23 cellular contexts compared by ENCODE assay signal in the genomic region with DNA sequence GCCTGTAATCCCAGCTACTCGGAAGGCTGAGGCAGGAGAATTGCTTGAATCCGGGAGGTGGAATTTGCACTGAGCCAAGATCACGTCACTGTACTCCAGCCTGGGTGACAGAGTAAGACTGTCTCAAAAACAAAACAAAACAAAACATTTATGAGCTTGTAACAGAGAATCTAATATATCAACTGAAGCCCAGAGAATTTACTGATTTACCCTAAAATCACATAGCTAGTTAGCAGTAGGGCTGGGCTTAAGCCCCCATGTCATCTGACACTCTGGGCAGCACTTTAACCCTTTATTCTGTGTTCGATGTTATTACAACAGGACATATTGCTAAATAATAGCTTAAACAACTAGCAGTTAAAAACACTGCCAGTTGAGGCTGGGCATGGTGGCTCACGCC.
DNase-seq lines count a peak whose midpoint lies in the region; ATAC-seq and TF ChIP-seq lines count a peak whose summit lies in the region.
"Had no signal": no experiment of that assay in that cellular context is flagged by ENCODE, and none has a peak within 500 bp of the region (broad histone marks: within the 10 kb centered on the region; RNA-seq: fewer than 3 reads in every experiment).

No MANE protein-coding gene starts in this region.

- CTCF ChIA-PET in naive thymus-derived CD4-positive, alpha-beta T cell (lab: Charles Lee): interaction anchor here (0.8 to 2.8 kb wide), 2 partner anchors 10 to 28 kb away, joined by 3 to 10 read pairs; no protein-coding TSS in a partner anchor
- CTCF ChIA-PET in Calu3 (lab: Charles Lee): no interaction called here

- H3K9me3 ChIP-seq in heart left ventricle (no peaks in the 10 kb centered on the region), upper lobe of right lung (no peaks in the 10 kb centered on the region)
- no peaks in the 10 kb centered on the region for H3K9me3 ChIP-seq in naive thymus-derived CD4-positive, alpha-beta T cell (ENCODE audit: control insufficient read depth in 2 of 3, low read length in 3 of 3)
- H3K9me3 ChIP-seq: thoracic aorta had no signal

- H3K4me3 Mint-ChIP-seq in endothelial cell (ENCODE audit: unreplicated experiment) (no peak overlapping the region), Calu3 (ENCODE audit: low read depth, unreplicated experiment) (no peak overlapping the region)
- peak overlapping the region in 1 of 10 donors; percentile 51 for H3K4me3 Mint-ChIP-seq in naive thymus-derived CD4-positive, alpha-beta T cell
- H3K4me3 Mint-ChIP-seq: central memory CD8-positive, alpha-beta T cell had no signal

- H3K27me3 Mint-ChIP-seq in endothelial cell (ENCODE audit: unreplicated experiment) (peaks cover 3% of the 10 kb centered on the region), Calu3 (ENCODE audit: unreplicated experiment) (no peaks in the 10 kb centered on the region)
- no peaks in the 10 kb centered on the region for H3K27me3 Mint-ChIP-seq in naive thymus-derived CD4-positive, alpha-beta T cell
- H3K27me3 Mint-ChIP-seq: central memory CD8-positive, alpha-beta T cell had no signal

- BruUV-seq in Calu3 (replicated peaks; lab: Mats Ljungman, UMichigan): no TSS peak

- H3K4me1 Mint-ChIP-seq in endothelial cell (ENCODE audit: unreplicated experiment) (peaks cover 48% of the 10 kb centered on the region), Calu3 (ENCODE audit: low read depth, unreplicated experiment) (peaks cover 17% of the 10 kb centered on the region)
- peaks cover 46 to 99% (median 86%) of the 10 kb centered on the region in 7 donors for H3K4me1 Mint-ChIP-seq in naive thymus-derived CD4-positive, alpha-beta T cell

- TF ChIP-seq CTCF in heart left ventricle (IDR thresholded peaks at IDR 0.05) (no peak), endothelial cell (IDR thresholded peaks at IDR 0.05; ENCODE audit: unreplicated experiment) (no peak), upper lobe of right lung (IDR thresholded peaks at IDR 0.05) (no peak), Calu3 (IDR thresholded peaks at IDR 0.05; ENCODE audit: unreplicated experiment) (no peak)

- H3K27me3 ChIP-seq in heart left ventricle: no peaks in the 10 kb centered on the region
- H3K27me3 ChIP-seq in naive thymus-derived CD4-positive, alpha-beta T cell (ENCODE audit: control insufficient read depth in 2 of 2, insufficient read depth in 2 of 2, low read length in 2 of 2): no peaks in the 10 kb centered on the region
- no peaks in the 10 kb centered on the region for H3K27me3 ChIP-seq in upper lobe of right lung

- H3K4me3 ChIP-seq in heart left ventricle (no peak overlapping the region), upper lobe of right lung (no peak overlapping the region)
- no peak overlapping the region for H3K4me3 ChIP-seq in naive thymus-derived CD4-positive, alpha-beta T cell (ENCODE audit: low read length)
- H3K4me3 ChIP-seq: GM23248, thoracic aorta had no signal

- peaks cover 16% of the 10 kb centered on the region for H3K36me3 Mint-ChIP-seq in endothelial cell (ENCODE audit: low read depth, unreplicated experiment)
- peaks cover 11 to 41% (median 33%) of the 10 kb centered on the region in 5 donors for H3K36me3 Mint-ChIP-seq in naive thymus-derived CD4-positive, alpha-beta T cell
- no peaks in the 10 kb centered on the region for H3K36me3 Mint-ChIP-seq in Calu3 (ENCODE audit: insufficient read depth, unreplicated experiment)

- H3K27ac ChIP-seq in heart left ventricle (peak overlapping the region in 7 of 12 donors; percentile 4 to 98 (median 12)), upper lobe of right lung (peak overlapping the region; percentile 28)
- H3K27ac ChIP-seq in naive thymus-derived CD4-positive, alpha-beta T cell (ENCODE audit: low read depth, low read length): no peak overlapping the region
- H3K27ac ChIP-seq: GM23248, thoracic aorta had no signal

- H3K9me3 Mint-ChIP-seq in endothelial cell (ENCODE audit: unreplicated experiment) (no peaks in the 10 kb centered on the region), Calu3 (ENCODE audit: low read depth, unreplicated experiment) (peaks cover 3% of the 10 kb centered on the region)
- H3K9me3 Mint-ChIP-seq in naive thymus-derived CD4-positive, alpha-beta T cell: peaks cover 0 to 6% (median 0%) of the 10 kb centered on the region in 11 donors
- H3K9me3 Mint-ChIP-seq: central memory CD8-positive, alpha-beta T cell had no signal

- peaks cover 0 to 94% (median 38%) of the 10 kb centered on the region in 12 donors for H3K4me1 ChIP-seq in heart left ventricle
- peaks cover 16 to 18% of the 10 kb centered on the region in 2 donors for H3K4me1 ChIP-seq in naive thymus-derived CD4-positive, alpha-beta T cell (ENCODE audit: control insufficient read depth in 2 of 2, insufficient read depth in 2 of 2, low read length in 2 of 2)
- peaks cover 54% of the 10 kb centered on the region for H3K4me1 ChIP-seq in upper lobe of right lung

- no peak for TF ChIP-seq POLR2A in heart left ventricle (IDR thresholded peaks at IDR 0.05)

- no peak for DNase-seq in heart left ventricle
- DNase-seq in left cardiac atrium: no peak
- no peak for DNase-seq in endothelial cell (ENCODE audit: low spot score)
- DNase-seq in naive thymus-derived CD4-positive, alpha-beta T cell: no peak
- no peak for DNase-seq in upper lobe of right lung
- no peak for DNase-seq in Calu3
- no peak for DNase-seq in NCI-H187 treated with DMSO at 0.1 percent for 48 hours (lab: John Stamatoyannopoulos, UW)
- no peak for DNase-seq in NCI-H2029 treated with DMSO at 0.1 percent for 48 hours (lab: John Stamatoyannopoulos, UW)
- DNase-seq: ACHN; activated CD4-positive, alpha-beta T cell treated with anti-CD3 and anti-CD28 coated beads, Interleukin-2, amount 50 U/mL, for 1 hour; activated CD8-positive, alpha-beta memory T cell treated with anti-CD3 and anti-CD28 coated beads, Interleukin-2, amount 50 U/mL, for 4 hours; activated gamma-delta T cell; aorta; DMS53; GM23248; left colon; NCI-H1417; NCI-H524 treated with DMSO at 0.1 percent for 48 hours; nucleus accumbens; stimulated activated CD4-positive, alpha-beta T cell treated with anti-CD3 and anti-CD28 coated beads, Interleukin-15, amount 100 ng/mL, for 24 hours had no signal

- 64 to 69% (median 66%) methylated on average over 5 of the region's 5 CpGs for WGBS in heart left ventricle, 4 donors

- POLR2A ChIA-PET in naive thymus-derived CD4-positive, alpha-beta T cell (lab: Charles Lee): interaction anchor here (0.8 to 1.6 kb wide), 4 partner anchors 9 to 46 kb away, joined by 3 to 9 read pairs (median 4); no protein-coding TSS in a partner anchor

- H3K36me3 ChIP-seq in heart left ventricle: peaks cover 0 to 4% (median 0%) of the 10 kb centered on the region in 9 donors
- no peaks in the 10 kb centered on the region for H3K36me3 ChIP-seq in naive thymus-derived CD4-positive, alpha-beta T cell (ENCODE audit: control insufficient read depth in 2 of 3, insufficient read depth in 3 of 3, low read length in 3 of 3)
- H3K36me3 ChIP-seq in upper lobe of right lung: no peaks in the 10 kb centered on the region
- H3K36me3 ChIP-seq: thoracic aorta had no signal

- H3K27ac Mint-ChIP-seq in endothelial cell (ENCODE audit: unreplicated experiment) (peak overlapping the region; percentile 46), Calu3 (ENCODE audit: unreplicated experiment) (no peak overlapping the region)
- H3K27ac Mint-ChIP-seq in naive thymus-derived CD4-positive, alpha-beta T cell: peak overlapping the region in 7 of 9 donors; percentile 59 to 96 (median 88)

- ATAC-seq in heart left ventricle: no peak
- no peak for ATAC-seq in left cardiac atrium
- no peak for ATAC-seq in naive thymus-derived CD4-positive, alpha-beta T cell
- no peak for ATAC-seq in upper lobe of right lung
- ATAC-seq: esophagus mucosa, left colon had no signal

- intact Hi-C loops in heart left ventricle (cut with DNase I) (no loop called here), left cardiac atrium (cut with DNase I) (no loop called here), upper lobe of right lung (cut with DNase I) (no loop called here), Calu3 (cut with micrococcal nuclease; ENCODE audit: unreplicated experiment) (no loop called here)
- intact Hi-C loops in naive thymus-derived CD4-positive, alpha-beta T cell (cut with micrococcal nuclease): no loop called here
